ENCODE assay signal across 8 cellular contexts in the genomic region with DNA sequence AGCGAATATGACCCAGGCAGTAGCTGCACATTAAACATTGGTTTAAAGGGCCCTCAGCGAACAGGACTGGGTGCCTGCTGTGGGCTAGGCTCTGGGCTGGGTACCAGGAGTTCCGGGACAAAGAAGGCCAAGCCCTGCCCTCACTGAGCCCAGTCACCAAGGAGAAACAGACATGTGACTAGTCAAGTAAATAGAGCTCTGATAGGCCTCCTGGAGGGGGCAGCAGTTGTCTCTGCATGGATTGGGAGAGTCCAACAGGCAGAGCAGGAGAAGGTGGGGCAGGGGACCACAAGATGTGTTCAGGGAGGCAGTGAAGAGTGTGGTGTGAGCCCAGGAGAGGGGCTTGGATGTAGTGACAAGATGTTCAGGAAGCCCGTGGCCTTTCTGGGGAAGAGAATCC. TPM values are rescaled to one million over a fixed set of nuclear protein-coding genes. Genes with fewer than 3 reads are reported as not detected.
A peak's percentile ranks its signal among the peaks of the same experiment; 100 is the strongest.
DNase-seq lines count a peak whose midpoint lies in the region; ATAC-seq and TF ChIP-seq lines count a peak whose summit lies in the region.

No MANE protein-coding gene starts in this region.

- intact Hi-C loops in tibial artery (cut with DNase I; ENCODE audit: low total_unique reads): no loop called here

- H3K27ac ChIP-seq in tibial artery: no peak overlapping the region

- H3K4me1 ChIP-seq in tibial artery: peaks cover 0 to 61% (median 36%) of the 10 kb centered on the region in 4 donors

- TF ChIP-seq CTCF in fibroblast of pulmonary artery (IDR thresholded peaks at IDR 0.05; ENCODE audit: low read length, missing control alignments) (peak; percentile 40), tibial artery (IDR thresholded peaks at IDR 0.05) (no peak)

- no peak overlapping the region for H3K4me3 ChIP-seq in fibroblast of pulmonary artery (replicated peaks; ENCODE audit: low read depth, low read length)
- peak overlapping the region in 1 of 2 donors; percentile 7 for H3K4me3 ChIP-seq in tibial artery

- ATAC-seq in HG02973 (IDR thresholded peaks at IDR 0.05; ENCODE audit: unreplicated experiment) (no peak), HG03442 (IDR thresholded peaks at IDR 0.05; ENCODE audit: unreplicated experiment) (no peak)

- no peaks in the 10 kb centered on the region for H3K9me3 ChIP-seq in tibial artery

- DNase-seq in A172 (ENCODE audit: low spot score): peak; percentile 61
- DNase-seq in GDM1 (lab: John Stamatoyannopoulos, UW): peak; percentile 48
- DNase-seq in RPMI7951 (ENCODE audit: low read depth): peak; percentile 85
- peak; percentile 62 for DNase-seq in fibroblast of pulmonary artery (ENCODE audit: low read depth)
- DNase-seq in tibial artery: peak; percentile 63 to 69
- DNase-seq in activated effector memory CD4-positive, alpha-beta T cell treated with anti-CD3 and anti-CD28 coated beads, Interleukin-2, amount 50 U/mL, for 16 hours: no peak

- no peaks in the 10 kb centered on the region for H3K27me3 ChIP-seq in tibial artery

- no peaks in the 10 kb centered on the region for H3K36me3 ChIP-seq in tibial artery

RNA-seq across cellular contexts. Expression of gene HM13, which starts 3.1 kb away (rescaled TPM):
- total RNA-seq in A172 (2014; rRNA removed; shearing (Covaris generic)): 58.2 and 67.9 TPM in 2 replicates
- total RNA-seq in RPMI7951 (2014; rRNA removed; shearing (Covaris generic)): 176 and 179 TPM in 2 replicates

RNA-seq across cellular contexts. Expression of gene REM1, which starts 42.3 kb away (rescaled TPM):
- not detected in 2 replicates for total RNA-seq in A172 (2014; rRNA removed; shearing (Covaris generic))
- total RNA-seq in RPMI7951 (2014; rRNA removed; shearing (Covaris generic)): 0.24 and 0.39 TPM in 2 replicates

RNA-seq across cellular contexts. Expression of gene DEFB124, which starts 42.4 kb away (rescaled TPM):
- total RNA-seq in A172 (2014; rRNA removed; shearing (Covaris generic)): not detected in 2 replicates
- total RNA-seq in RPMI7951 (2014; rRNA removed; shearing (Covaris generic)): not detected in 2 replicates
